Comparison of ENCODE assay signal across 8 cellular contexts in genomic region chr14:68785817-68786490, GRCh38. TPM values are rescaled to one million over a fixed set of nuclear protein-coding genes. Genes with fewer than 3 reads are reported as not detected.
DNase-seq lines count a peak whose midpoint lies in the region; ATAC-seq and TF ChIP-seq lines count a peak whose summit lies in the region.

No MANE protein-coding gene starts in this region.

- peaks cover 74% of the 10 kb centered on the region for H3K4me1 Mint-ChIP-seq in activated B cell treated with CpG ODN at 0.5 μM for 24 hours

- H3K4me3 ChIP-seq in osteoblast (ENCODE audit: insufficient read depth, low read length), result no peak overlapping the region

- no peak for TF ChIP-seq POLR2A in erythroblast (IDR thresholded peaks at IDR 0.05; ENCODE audit: low read length)

- peaks cover 42% of the 10 kb centered on the region for H3K4me1 ChIP-seq in osteoblast (ENCODE audit: insufficient read depth, low read length)

- POLR2A ChIA-PET in activated B cell treated with CpG ODN at 0.5 μM for 24 hours (lab: Charles Lee), result interaction anchor here (0.6 to 19.6 kb wide), 45 partner anchors 10 to 575 kb away, joined by 3 to 2953 read pairs (median 7); no protein-coding TSS in a partner anchor

- peaks cover 24% of the 10 kb centered on the region for H4K20me1 ChIP-seq in osteoblast (ENCODE audit: insufficient read depth, low read length)

- TF ChIP-seq CTCF in activated B cell treated with CpG ODN at 0.5 μM for 24 hours (IDR thresholded peaks at IDR 0.05) (no peak), osteoblast (IDR thresholded peaks at IDR 0.05; ENCODE audit: extremely low read depth, low read depth, low read length) (no peak), GM13977 (IDR thresholded peaks at IDR 0.05; ENCODE audit: extremely low read depth, insufficient read depth, missing control alignments) (no peak)

- peaks cover 27% of the 10 kb centered on the region for H3K79me2 ChIP-seq in osteoblast (ENCODE audit: insufficient read depth, low read length)

- no peak overlapping the region for H3K4me2 ChIP-seq in osteoblast (ENCODE audit: insufficient read depth, low read length)

- no peak overlapping the region for H2AFZ ChIP-seq in osteoblast (ENCODE audit: low read length)

- DNase-seq in GM03348 (ENCODE audit: low spot score) (peak; percentile 56), activated B cell treated with CpG ODN at 0.5 μM for 24 hours (no peak), erythroblast (lab: John Stamatoyannopoulos, UW) (peak; percentile 14 to 26), osteoblast (ENCODE audit: insufficient read length, low spot score, missing footprints) (peak; percentile 53), GM13977 (ENCODE audit: low spot score) (no peak)
- DNase-seq in activated CD4-positive, CD25-positive, alpha-beta regulatory T cell (lab: John Stamatoyannopoulos, UW), result no peak

- peak overlapping the region; percentile 54 for H3K27ac ChIP-seq in osteoblast (ENCODE audit: low read depth, low read length)

- CTCF ChIA-PET in activated B cell treated with CpG ODN at 0.5 μM for 24 hours (lab: Charles Lee), result interaction anchor here (0.6 to 9.4 kb wide), 10 partner anchors 29 to 537 kb away, joined by 3 to 79 read pairs (median 6); no protein-coding TSS in a partner anchor

- no peaks in the 10 kb centered on the region for H3K9me3 ChIP-seq in osteoblast (ENCODE audit: low read depth, low read length)

- H3K4me3 Mint-ChIP-seq in activated B cell treated with CpG ODN at 0.5 μM for 24 hours, result peak overlapping the region; percentile 66

- H3K36me3 Mint-ChIP-seq in activated B cell treated with CpG ODN at 0.5 μM for 24 hours (ENCODE audit: low read depth), result peaks cover 47% of the 10 kb centered on the region

- peak overlapping the region; percentile 90 for H3K27ac Mint-ChIP-seq in activated B cell treated with CpG ODN at 0.5 μM for 24 hours

- intact Hi-C loops in activated B cell treated with CpG ODN at 0.5 μM for 24 hours (cut with micrococcal nuclease), result loop anchor here (2.0 kb wide), 1 partner anchor 279 kb away; no protein-coding TSS in a partner anchor

- no peaks in the 10 kb centered on the region for H3K27me3 Mint-ChIP-seq in activated B cell treated with CpG ODN at 0.5 μM for 24 hours

- H3K36me3 ChIP-seq in osteoblast (ENCODE audit: insufficient read depth, low read length), result peaks cover 40% of the 10 kb centered on the region

- H3K9me3 Mint-ChIP-seq in activated B cell treated with CpG ODN at 0.5 μM for 24 hours, result no peaks in the 10 kb centered on the region

- ATAC-seq in activated B cell treated with CpG ODN at 0.5 μM for 24 hours (ENCODE audit: low read depth), result peak; percentile 23
- ATAC-seq in HG02678 (IDR thresholded peaks at IDR 0.05; ENCODE audit: unreplicated experiment), result no peak
- no peak for ATAC-seq in HG02759 (IDR thresholded peaks at IDR 0.05; ENCODE audit: unreplicated experiment)

- no peaks in the 10 kb centered on the region for H3K27me3 ChIP-seq in osteoblast (ENCODE audit: insufficient read depth, low read length)

- in situ Hi-C loops in GM13977 (cut with MboI; ENCODE audit: low pct_unique_long_range_greater_than_20kb, low sequenced_read_pairs, unreplicated experiment), result no loop called here

RNA-seq across cellular contexts. Expression of gene ZFP36L1, which starts 6.9 kb away (rescaled TPM):
- total RNA-seq in activated B cell treated with CpG ODN at 0.5 μM for 24 hours, result 814 and 884 TPM in 2 replicates
- total RNA-seq in osteoblast, result 46.7 and 47.1 TPM in 2 replicates

Comparison
In these comparisons a context has a peak if more than half of its experiments do, and no peak if none do; other contexts are left out.
1. DNase-seq: peak in GM03348 (single experiment), erythroblast (2 of 2) and osteoblast (single experiment); none in activated B cell treated with CpG ODN at 0.5 μM for 24 hours (single experiment), GM13977 (single experiment) and activated CD4-positive, CD25-positive, alpha-beta regulatory T cell (0 of 4).
2. RNA of gene ZFP36L1, which starts 6.9 kb away (total RNA-seq): 814 to 884 TPM in activated B cell treated with CpG ODN at 0.5 μM for 24 hours; 46.7 to 47.1 TPM in osteoblast; every median in the first group is over 10 times any median in the second.